1 cellular context compared by ENCODE assay signal in genomic region chr18:45106331-45106774, GRCh38.
TF ChIP-seq lines count a peak whose summit lies in the region.

No MANE protein-coding gene starts in this region.

TF ChIP-seq in GM23338, 12 proteins besides CTCF, POLR2A, EP300 and RAD21 (continued from another document):
- TF ChIP-seq ETS1 (IDR thresholded peaks at IDR 0.05) (no peak), CREB1 (CRISPR knock-in tag; IDR thresholded peaks at IDR 0.05; ENCODE audit: low read depth) (no peak), JUNB (IDR thresholded peaks at IDR 0.05; ENCODE audit: unreplicated experiment) (no peak), REST (IDR thresholded peaks at IDR 0.05; ENCODE audit: unreplicated experiment) (no peak), NANOG (IDR thresholded peaks at IDR 0.05; ENCODE audit: borderline replicate concordance) (no peak), ZNF114 (CRISPR knock-in tag; IDR thresholded peaks at IDR 0.05) (no peak)
TF ChIP-seq in GM23338: peak in this region for 0.
